In the genomic region with DNA sequence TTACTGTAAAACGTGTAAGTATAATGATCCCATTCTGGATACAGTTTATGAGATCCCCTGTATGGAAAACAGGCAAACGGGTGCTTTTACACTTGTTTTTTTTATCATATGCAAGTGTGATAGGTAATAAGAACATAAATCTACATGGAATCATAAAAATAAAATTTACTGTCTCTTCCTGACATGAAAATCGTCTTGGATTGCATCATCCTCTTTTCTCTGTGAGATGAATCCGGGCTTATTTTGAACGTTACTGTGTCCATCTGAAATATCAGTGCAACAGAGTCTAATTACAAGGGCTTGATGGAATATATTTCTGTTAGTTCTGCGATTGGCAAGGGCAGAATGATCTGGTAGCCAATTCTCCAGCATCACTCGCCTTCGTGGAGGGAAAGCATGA, we compare ENCODE assay signal across 7 cellular contexts.
"Had no signal": no experiment of that assay in that cellular context is flagged by ENCODE, and none has a peak within 500 bp of the region (broad histone marks: within the 10 kb centered on the region; RNA-seq: fewer than 3 reads in every experiment).

No MANE protein-coding gene starts in this region.

- H3K27ac ChIP-seq: GM23248, HL-60 had no signal

- H2AFZ ChIP-seq: GM23248 had no signal

- H3K4me3 ChIP-seq: GM23248 had no signal

- DNase-seq: GM23248, H9, HCEC 1CT, KG1 had no signal

- FAIRE-seq: H1, H54 had no signal

- H3K9ac ChIP-seq: GM23248 had no signal
